Comparison of ENCODE assay signal across 1 cellular context in the genomic region with DNA sequence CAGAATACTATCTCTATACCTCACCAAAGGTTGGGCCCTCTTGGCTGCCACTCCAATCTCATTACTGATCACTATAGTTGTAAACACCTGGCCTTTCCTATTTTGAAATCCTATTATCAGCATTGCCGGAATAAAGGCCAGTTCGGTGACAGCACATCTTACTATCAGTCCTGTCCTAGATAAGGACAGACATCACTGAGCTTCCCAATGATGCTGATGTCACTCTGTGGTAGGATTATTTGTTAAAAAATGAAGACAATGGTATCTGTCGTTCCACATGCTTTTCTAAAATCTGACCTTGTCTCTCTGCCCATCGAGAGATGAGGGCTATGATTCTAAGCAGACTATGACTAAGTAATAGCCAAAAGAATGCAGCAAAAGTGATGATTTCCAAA.
TF ChIP-seq lines count a peak whose summit lies in the region.

No MANE protein-coding gene starts in this region.

TF ChIP-seq in GM23338, 12 proteins besides CTCF, POLR2A, EP300 and RAD21:
- TF ChIP-seq EZH2 (IDR thresholded peaks at IDR 0.05; ENCODE audit: low read depth, unreplicated experiment) (no peak), CREB1 (CRISPR knock-in tag; IDR thresholded peaks at IDR 0.05; ENCODE audit: low read depth) (no peak), JUNB (IDR thresholded peaks at IDR 0.05; ENCODE audit: unreplicated experiment) (no peak), STAT1 (IDR thresholded peaks at IDR 0.05; ENCODE audit: unreplicated experiment) (no peak), EZH2phosphoT487 (IDR thresholded peaks at IDR 0.05; ENCODE audit: unreplicated experiment) (no peak), NANOG (IDR thresholded peaks at IDR 0.05; ENCODE audit: borderline replicate concordance) (no peak), POLR2AphosphoS5 (IDR thresholded peaks at IDR 0.05; ENCODE audit: low read depth) (no peak), ZNF331 (CRISPR knock-in tag; IDR thresholded peaks at IDR 0.05; ENCODE audit: low read depth) (no peak), ZNF114 (CRISPR knock-in tag; IDR thresholded peaks at IDR 0.05) (no peak)
- TF ChIP-seq, protein P1, sequence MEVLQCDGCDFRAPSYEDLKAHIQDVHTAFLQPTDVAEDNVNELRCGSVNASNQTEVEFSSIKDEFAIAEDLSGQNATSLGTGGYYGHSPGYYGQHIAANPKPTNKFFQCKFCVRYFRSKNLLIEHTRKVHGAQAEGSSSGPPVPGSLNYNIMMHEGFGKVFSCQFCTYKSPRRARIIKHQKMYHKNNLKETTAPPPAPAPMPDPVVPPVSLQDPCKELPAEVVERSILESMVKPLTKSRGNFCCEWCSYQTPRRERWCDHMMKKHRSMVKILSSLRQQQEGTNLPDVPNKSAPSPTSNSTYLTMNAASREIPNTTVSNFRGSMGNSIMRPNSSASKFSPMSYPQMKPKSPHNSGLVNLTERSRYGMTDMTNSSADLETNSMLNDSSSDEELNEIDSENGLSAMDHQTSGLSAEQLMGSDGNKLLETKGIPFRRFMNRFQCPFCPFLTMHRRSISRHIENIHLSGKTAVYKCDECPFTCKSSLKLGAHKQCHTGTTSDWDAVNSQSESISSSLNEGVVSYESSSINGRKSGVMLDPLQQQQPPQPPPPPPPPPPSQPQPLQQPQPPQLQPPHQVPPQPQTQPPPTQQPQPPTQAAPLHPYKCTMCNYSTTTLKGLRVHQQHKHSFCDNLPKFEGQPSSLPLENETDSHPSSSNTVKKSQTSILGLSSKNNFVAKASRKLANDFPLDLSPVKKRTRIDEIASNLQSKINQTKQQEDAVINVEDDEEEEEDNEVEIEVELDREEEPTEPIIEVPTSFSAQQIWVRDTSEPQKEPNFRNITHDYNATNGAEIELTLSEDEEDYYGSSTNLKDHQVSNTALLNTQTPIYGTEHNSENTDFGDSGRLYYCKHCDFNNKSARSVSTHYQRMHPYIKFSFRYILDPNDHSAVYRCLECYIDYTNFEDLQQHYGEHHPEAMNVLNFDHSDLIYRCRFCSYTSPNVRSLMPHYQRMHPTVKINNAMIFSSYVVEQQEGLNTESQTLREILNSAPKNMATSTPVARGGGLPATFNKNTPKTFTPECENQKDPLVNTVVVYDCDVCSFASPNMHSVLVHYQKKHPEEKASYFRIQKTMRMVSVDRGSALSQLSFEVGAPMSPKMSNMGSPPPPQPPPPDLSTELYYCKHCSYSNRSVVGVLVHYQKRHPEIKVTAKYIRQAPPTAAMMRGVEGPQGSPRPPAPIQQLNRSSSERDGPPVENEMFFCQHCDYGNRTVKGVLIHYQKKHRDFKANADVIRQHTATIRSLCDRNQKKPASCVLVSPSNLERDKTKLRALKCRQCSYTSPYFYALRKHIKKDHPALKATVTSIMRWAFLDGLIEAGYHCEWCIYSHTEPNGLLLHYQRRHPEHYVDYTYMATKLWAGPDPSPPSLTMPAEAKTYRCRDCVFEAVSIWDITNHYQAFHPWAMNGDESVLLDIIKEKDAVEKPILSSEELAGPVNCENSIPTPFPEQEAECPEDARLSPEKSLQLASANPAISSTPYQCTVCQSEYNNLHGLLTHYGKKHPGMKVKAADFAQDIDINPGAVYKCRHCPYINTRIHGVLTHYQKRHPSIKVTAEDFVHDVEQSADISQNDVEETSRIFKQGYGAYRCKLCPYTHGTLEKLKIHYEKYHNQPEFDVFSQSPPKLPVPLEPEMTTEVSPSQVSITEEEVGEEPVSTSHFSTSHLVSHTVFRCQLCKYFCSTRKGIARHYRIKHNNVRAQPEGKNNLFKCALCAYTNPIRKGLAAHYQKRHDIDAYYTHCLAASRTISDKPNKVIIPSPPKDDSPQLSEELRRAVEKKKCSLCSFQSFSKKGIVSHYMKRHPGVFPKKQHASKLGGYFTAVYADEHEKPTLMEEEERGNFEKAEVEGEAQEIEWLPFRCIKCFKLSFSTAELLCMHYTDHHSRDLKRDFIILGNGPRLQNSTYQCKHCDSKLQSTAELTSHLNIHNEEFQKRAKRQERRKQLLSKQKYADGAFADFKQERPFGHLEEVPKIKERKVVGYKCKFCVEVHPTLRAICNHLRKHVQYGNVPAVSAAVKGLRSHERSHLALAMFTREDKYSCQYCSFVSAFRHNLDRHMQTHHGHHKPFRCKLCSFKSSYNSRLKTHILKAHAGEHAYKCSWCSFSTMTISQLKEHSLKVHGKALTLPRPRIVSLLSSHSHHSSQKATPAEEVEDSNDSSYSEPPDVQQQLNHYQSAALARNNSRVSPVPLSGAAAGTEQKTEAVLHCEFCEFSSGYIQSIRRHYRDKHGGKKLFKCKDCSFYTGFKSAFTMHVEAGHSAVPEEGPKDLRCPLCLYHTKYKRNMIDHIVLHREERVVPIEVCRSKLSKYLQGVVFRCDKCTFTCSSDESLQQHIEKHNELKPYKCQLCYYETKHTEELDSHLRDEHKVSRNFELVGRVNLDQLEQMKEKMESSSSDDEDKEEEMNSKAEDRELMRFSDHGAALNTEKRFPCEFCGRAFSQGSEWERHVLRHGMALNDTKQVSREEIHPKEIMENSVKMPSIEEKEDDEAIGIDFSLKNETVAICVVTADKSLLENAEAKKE (CRISPR knock-in tag; IDR thresholded peaks at IDR 0.05): no peak
- TF ChIP-seq, protein P2, sequence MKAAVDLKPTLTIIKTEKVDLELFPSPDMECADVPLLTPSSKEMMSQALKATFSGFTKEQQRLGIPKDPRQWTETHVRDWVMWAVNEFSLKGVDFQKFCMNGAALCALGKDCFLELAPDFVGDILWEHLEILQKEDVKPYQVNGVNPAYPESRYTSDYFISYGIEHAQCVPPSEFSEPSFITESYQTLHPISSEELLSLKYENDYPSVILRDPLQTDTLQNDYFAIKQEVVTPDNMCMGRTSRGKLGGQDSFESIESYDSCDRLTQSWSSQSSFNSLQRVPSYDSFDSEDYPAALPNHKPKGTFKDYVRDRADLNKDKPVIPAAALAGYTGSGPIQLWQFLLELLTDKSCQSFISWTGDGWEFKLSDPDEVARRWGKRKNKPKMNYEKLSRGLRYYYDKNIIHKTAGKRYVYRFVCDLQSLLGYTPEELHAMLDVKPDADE (IDR thresholded peaks at IDR 0.05): no peak
- TF ChIP-seq, protein P3, sequence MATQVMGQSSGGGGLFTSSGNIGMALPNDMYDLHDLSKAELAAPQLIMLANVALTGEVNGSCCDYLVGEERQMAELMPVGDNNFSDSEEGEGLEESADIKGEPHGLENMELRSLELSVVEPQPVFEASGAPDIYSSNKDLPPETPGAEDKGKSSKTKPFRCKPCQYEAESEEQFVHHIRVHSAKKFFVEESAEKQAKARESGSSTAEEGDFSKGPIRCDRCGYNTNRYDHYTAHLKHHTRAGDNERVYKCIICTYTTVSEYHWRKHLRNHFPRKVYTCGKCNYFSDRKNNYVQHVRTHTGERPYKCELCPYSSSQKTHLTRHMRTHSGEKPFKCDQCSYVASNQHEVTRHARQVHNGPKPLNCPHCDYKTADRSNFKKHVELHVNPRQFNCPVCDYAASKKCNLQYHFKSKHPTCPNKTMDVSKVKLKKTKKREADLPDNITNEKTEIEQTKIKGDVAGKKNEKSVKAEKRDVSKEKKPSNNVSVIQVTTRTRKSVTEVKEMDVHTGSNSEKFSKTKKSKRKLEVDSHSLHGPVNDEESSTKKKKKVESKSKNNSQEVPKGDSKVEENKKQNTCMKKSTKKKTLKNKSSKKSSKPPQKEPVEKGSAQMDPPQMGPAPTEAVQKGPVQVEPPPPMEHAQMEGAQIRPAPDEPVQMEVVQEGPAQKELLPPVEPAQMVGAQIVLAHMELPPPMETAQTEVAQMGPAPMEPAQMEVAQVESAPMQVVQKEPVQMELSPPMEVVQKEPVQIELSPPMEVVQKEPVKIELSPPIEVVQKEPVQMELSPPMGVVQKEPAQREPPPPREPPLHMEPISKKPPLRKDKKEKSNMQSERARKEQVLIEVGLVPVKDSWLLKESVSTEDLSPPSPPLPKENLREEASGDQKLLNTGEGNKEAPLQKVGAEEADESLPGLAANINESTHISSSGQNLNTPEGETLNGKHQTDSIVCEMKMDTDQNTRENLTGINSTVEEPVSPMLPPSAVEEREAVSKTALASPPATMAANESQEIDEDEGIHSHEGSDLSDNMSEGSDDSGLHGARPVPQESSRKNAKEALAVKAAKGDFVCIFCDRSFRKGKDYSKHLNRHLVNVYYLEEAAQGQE (IDR thresholded peaks at IDR 0.05; ENCODE audit: unreplicated experiment): no peak
